Comparison of ENCODE assay signal across 11 cellular contexts in the genomic region with DNA sequence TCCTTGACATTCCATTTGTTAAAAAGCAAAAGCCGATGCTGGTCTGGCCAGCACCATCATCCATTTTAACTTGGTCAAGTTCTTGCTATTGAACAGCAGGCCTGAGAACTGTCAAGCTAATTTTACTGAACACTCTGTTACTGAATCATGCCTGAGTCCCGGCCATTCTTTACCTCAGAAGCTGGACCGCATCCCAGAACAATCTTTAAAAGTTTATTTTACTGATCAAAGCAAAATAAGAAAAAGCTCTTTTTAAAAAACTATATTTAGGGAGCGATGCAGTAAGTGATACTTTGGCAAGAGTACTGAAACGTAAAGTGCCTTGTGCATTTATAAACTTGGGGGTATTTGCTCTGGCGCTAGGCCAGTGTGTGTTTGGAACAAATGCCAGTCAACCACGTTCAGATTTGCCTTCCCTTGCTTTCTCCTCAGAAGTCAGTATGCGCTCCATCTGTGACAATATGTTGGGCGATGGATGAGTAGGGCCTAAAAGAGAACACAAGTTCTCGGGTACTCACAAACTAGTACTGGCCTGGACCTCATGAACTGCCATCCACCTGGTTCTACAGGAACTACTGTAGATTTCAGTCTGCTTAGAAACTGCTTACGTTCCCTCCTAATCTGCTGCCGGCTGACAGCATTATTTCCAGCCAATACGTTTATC.
A peak's percentile ranks its signal among the peaks of the same experiment; 100 is the strongest.
DNase-seq lines count a peak whose midpoint lies in the region; ATAC-seq, FAIRE-seq and TF ChIP-seq lines count a peak whose summit lies in the region.
"Had no signal": no experiment of that assay in that cellular context is flagged by ENCODE, and none has a peak within 500 bp of the region (broad histone marks: within the 10 kb centered on the region; RNA-seq: fewer than 3 reads in every experiment).

No MANE protein-coding gene starts in this region.

- no peak overlapping the region for H2AFZ ChIP-seq in astrocyte (ENCODE audit: low read depth, low read length)

- H3K4me1 Mint-ChIP-seq in astrocyte (ENCODE audit: low read depth, unreplicated experiment): peaks cover 15% of the 10 kb centered on the region
- no peaks in the 10 kb centered on the region for H3K4me1 Mint-ChIP-seq in activated T-helper 17 cell treated with anti-CD3 and anti-CD28 coated beads, Interleukin-2, amount 50 U/mL, for 72 hours

- peak overlapping the region; percentile 64 for H3K4me2 ChIP-seq in astrocyte (ENCODE audit: low read length)

- no peak overlapping the region for H3K27ac Mint-ChIP-seq in astrocyte (ENCODE audit: unreplicated experiment)
- H3K27ac Mint-ChIP-seq in activated T-helper 17 cell treated with anti-CD3 and anti-CD28 coated beads, Interleukin-2, amount 50 U/mL, for 72 hours: no peak overlapping the region

- 45 to 56% (median 51%) methylated on average over 13 of the region's 13 CpGs for whole genome bisulfite sequencing in heart left ventricle, 4 donors
- WGBS in sigmoid colon, 2 donors: 74 to 80% methylated on average over 13 of the region's 13 CpGs

- H3K36me3 ChIP-seq in astrocyte (ENCODE audit: insufficient read depth, low read length) (peaks cover 3% of the 10 kb centered on the region), heart left ventricle (peaks cover 0 to 14% (median 0%) of the 10 kb centered on the region in 9 donors), sigmoid colon (no peaks in the 10 kb centered on the region)

- intact Hi-C loops in heart left ventricle (cut with DNase I): loop anchor here in 1 of 10 donors (5.0 kb wide), 1 partner anchor 73 kb away; no protein-coding TSS in a partner anchor
- intact Hi-C loops in sigmoid colon (cut with DNase I): loop anchor here (5.0 kb wide), 1 partner anchor 63 kb away; no protein-coding TSS in a partner anchor

- no peak overlapping the region for H3K4me3 ChIP-seq in astrocyte (ENCODE audit: insufficient read depth, low read depth, low read length)
- no peak overlapping the region for H3K4me3 ChIP-seq in heart left ventricle
- H3K4me3 ChIP-seq in sigmoid colon: no peak overlapping the region

- H3K27ac ChIP-seq in astrocyte (ENCODE audit: low read depth, low read length) (peak overlapping the region; percentile 65), heart left ventricle (peak overlapping the region in 11 of 12 donors; percentile 22 to 71 (median 59)), sigmoid colon (peak overlapping the region; percentile 72 to 81 (median 76))

- DNase-seq in G401 (ENCODE audit: low spot score) (peak; percentile 72), astrocyte (ENCODE audit: low read depth) (peak; percentile 94), heart left ventricle (no peak), sigmoid colon (no peak)
- DNase-seq in stimulated activated CD4-positive, alpha-beta T cell treated with anti-CD3 and anti-CD28 coated beads, Interleukin-4, amount 100 ng/mL, for 4 hours: no peak
- DNase-seq: activated naive CD4-positive, alpha-beta T cell treated with anti-CD3 and anti-CD28 coated beads, Interleukin-2, amount 50 U/mL, for 16 hours; head of caudate nucleus; occipital lobe had no signal

- no peaks in the 10 kb centered on the region for H3K27me3 ChIP-seq in astrocyte (ENCODE audit: insufficient read depth, low read length)
- H3K27me3 ChIP-seq in heart left ventricle: no peaks in the 10 kb centered on the region
- H3K27me3 ChIP-seq in sigmoid colon: no peaks in the 10 kb centered on the region

- peaks cover 6% of the 10 kb centered on the region for H3K79me2 ChIP-seq in astrocyte (ENCODE audit: insufficient read depth, low read length)

- H3K9me3 ChIP-seq in astrocyte (ENCODE audit: insufficient read depth, low read depth, low read length) (no peaks in the 10 kb centered on the region), heart left ventricle (no peaks in the 10 kb centered on the region), sigmoid colon (no peaks in the 10 kb centered on the region)

- H3K9ac ChIP-seq in astrocyte (ENCODE audit: low read length): peak overlapping the region; percentile 6

- ATAC-seq in heart left ventricle (peak; percentile 36 to 62 (median 58)), GM18520 (IDR thresholded peaks at IDR 0.05; ENCODE audit: unreplicated experiment) (no peak), HG02642 (IDR thresholded peaks at IDR 0.05; ENCODE audit: poor library complexity, unreplicated experiment) (no peak)
- no peak for ATAC-seq in activated T-helper 17 cell treated with anti-CD3 and anti-CD28 coated beads, Interleukin-2, amount 50 U/mL, for 72 hours (replicated peaks)

- H3K9me3 Mint-ChIP-seq in astrocyte (ENCODE audit: unreplicated experiment): no peaks in the 10 kb centered on the region
- no peaks in the 10 kb centered on the region for H3K9me3 Mint-ChIP-seq in activated T-helper 17 cell treated with anti-CD3 and anti-CD28 coated beads, Interleukin-2, amount 50 U/mL, for 72 hours

- in situ Hi-C loops in G401 (cut with HindIII; ENCODE audit: low sequenced_read_pairs): no loop called here

- peaks cover 7% of the 10 kb centered on the region for H3K36me3 Mint-ChIP-seq in astrocyte (ENCODE audit: low read depth, unreplicated experiment)
- peaks cover 38% of the 10 kb centered on the region for H3K36me3 Mint-ChIP-seq in activated T-helper 17 cell treated with anti-CD3 and anti-CD28 coated beads, Interleukin-2, amount 50 U/mL, for 72 hours (ENCODE audit: low read depth)

- no peak for TF ChIP-seq POLR2A in heart left ventricle (IDR thresholded peaks at IDR 0.05)
- TF ChIP-seq POLR2A in sigmoid colon (IDR thresholded peaks at IDR 0.05): no peak

- TF ChIP-seq CTCF in astrocyte (IDR thresholded peaks at IDR 0.05; ENCODE audit: insufficient read depth, low read depth, low read length) (no peak), heart left ventricle (IDR thresholded peaks at IDR 0.05) (no peak), sigmoid colon (IDR thresholded peaks at IDR 0.05) (no peak)

- no peak overlapping the region for H3K4me3 Mint-ChIP-seq in astrocyte (ENCODE audit: unreplicated experiment)
- no peak overlapping the region for H3K4me3 Mint-ChIP-seq in activated T-helper 17 cell treated with anti-CD3 and anti-CD28 coated beads, Interleukin-2, amount 50 U/mL, for 72 hours

- no peaks in the 10 kb centered on the region for H3K27me3 Mint-ChIP-seq in astrocyte (ENCODE audit: low read depth, unreplicated experiment)
- H3K27me3 Mint-ChIP-seq in activated T-helper 17 cell treated with anti-CD3 and anti-CD28 coated beads, Interleukin-2, amount 50 U/mL, for 72 hours: no peaks in the 10 kb centered on the region

- peaks cover 8% of the 10 kb centered on the region for H4K20me1 ChIP-seq in astrocyte (ENCODE audit: insufficient read depth, low read length)

- H3K4me1 ChIP-seq in astrocyte (ENCODE audit: insufficient read depth, low read length) (peaks cover 37% of the 10 kb centered on the region), heart left ventricle (peaks cover 0 to 63% (median 33%) of the 10 kb centered on the region in 12 donors), sigmoid colon (peaks cover 0 to 79% (median 74%) of the 10 kb centered on the region in 4 donors)

- no peak for FAIRE-seq in astrocyte (lab: Jason Lieb, UNC)

- TF ChIP-seq EP300 in sigmoid colon (IDR thresholded peaks at IDR 0.05): no peak

Comparison
In these comparisons a context has a peak if more than half of its experiments do, and no peak if none do; other contexts are left out.
1. DNase-seq: peak in G401 (single experiment) and astrocyte (single experiment); none in heart left ventricle (0 of 5), sigmoid colon (single experiment) and stimulated activated CD4-positive, alpha-beta T cell treated with anti-CD3 and anti-CD28 coated beads, Interleukin-4, amount 100 ng/mL, for 4 hours (0 of 2).
2. ATAC-seq: peak in heart left ventricle (4 of 4); none in GM18520 (single experiment), activated T-helper 17 cell treated with anti-CD3 and anti-CD28 coated beads, Interleukin-2, amount 50 U/mL, for 72 hours (single experiment) and HG02642 (single experiment).
3. Peak in every context shown above with its lines, with median percentiles within 50 percentile points of each other: H3K27ac ChIP-seq.